Comparison of ENCODE assay signal across 24 cellular contexts in the genomic region with DNA sequence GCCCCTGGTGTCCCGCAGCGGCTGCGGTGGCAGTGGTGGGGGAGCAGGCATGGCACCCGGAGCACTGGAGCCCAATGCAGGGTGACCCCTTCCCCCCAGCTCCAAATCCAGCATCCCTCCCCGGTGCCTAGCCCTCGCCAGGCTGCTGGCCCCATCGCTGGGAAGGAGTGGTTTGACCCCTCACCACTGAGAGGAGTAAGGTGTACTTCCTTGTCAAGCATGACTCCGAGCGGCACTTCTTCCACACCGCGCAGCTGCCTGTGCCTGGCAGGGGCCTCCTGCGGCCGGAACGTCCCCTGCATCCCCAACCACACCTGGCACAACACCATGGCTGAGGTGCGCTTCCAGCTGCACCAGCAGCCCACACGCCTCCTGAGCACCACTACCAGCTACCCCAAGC. TPM values are rescaled to one million over a fixed set of nuclear protein-coding genes. Genes with fewer than 3 reads are reported as not detected.
DNase-seq lines count a peak whose midpoint lies in the region; ATAC-seq, FAIRE-seq and TF ChIP-seq lines count a peak whose summit lies in the region.
"Had no signal": no experiment of that assay in that cellular context is flagged by ENCODE, and none has a peak within 500 bp of the region (broad histone marks: within the 10 kb centered on the region; RNA-seq: fewer than 3 reads in every experiment).

No MANE protein-coding gene starts in this region.

- H3K9me3 ChIP-seq in HepG2 (ENCODE audit: low read length) (no peaks in the 10 kb centered on the region), right lobe of liver (no peaks in the 10 kb centered on the region), H1 (ENCODE audit: insufficient read depth in 2 of 2, low read depth in 1 of 2, low read length in 1 of 2) (no peaks in the 10 kb centered on the region), neuronal stem cell (replicated peaks in 1 of 2; ENCODE audit: control insufficient read depth in 2 of 2, insufficient read depth in 1 of 2, low read depth in 1 of 2, low read length in 2 of 2) (peaks cover 0 to 2% of the 10 kb centered on the region in 2 donors)
- H3K9me3 ChIP-seq: A549; BLaER1 treated with 17β-estradiol and CSF1 and Interleukin-3, amounts not matched to agents 10 nM and 100 nM; Caco-2 had no signal

- H3K36me3 ChIP-seq in HepG2 (replicated peaks in 1 of 2; ENCODE audit: control insufficient read depth in 1 of 2, insufficient read depth in 2 of 2, low read length in 2 of 2): peaks cover 5 to 43% of the 10 kb centered on the region in 2 experiments; a peak in 4 of 5 replicates
- peaks cover 0 to 30% (median 6%) of the 10 kb centered on the region in 4 donors for H3K36me3 ChIP-seq in right lobe of liver
- peaks cover 2 to 19% (median 10%) of the 10 kb centered on the region in 4 experiments; a peak in 5 of 8 replicates for H3K36me3 ChIP-seq in H1 (ENCODE audit: control insufficient read depth in 2 of 4, insufficient read depth in 4 of 4, low read length in 3 of 4)
- peaks cover 28 to 74% of the 10 kb centered on the region in 2 donors for H3K36me3 ChIP-seq in neuronal stem cell (replicated peaks in 1 of 2; ENCODE audit: control insufficient read depth in 2 of 2, insufficient read depth in 2 of 2, low read length in 2 of 2)

- H2AK5ac ChIP-seq in H1 (ENCODE audit: low read depth, low read length) (no peak overlapping the region), neuronal stem cell (ENCODE audit: low read depth, low read length) (peak overlapping the region; percentile 63)

- WGBS in HepG2 (ENCODE audit: low lambda C conversion rate): 100% methylated on average over 8 of the region's 16 CpGs
- WGBS in right lobe of liver (ENCODE audit: insufficient coverage, low coverage, low lambda C conversion rate, missing lambda C conversion rate): no CpG with 5 or more reads among the region's 16 CpGs
- WGBS in H1 (ENCODE audit: extremely low coverage in 1 of 2, insufficient coverage in 1 of 2, insufficient read length in 1 of 2, insufficient replicate concordance in 2 of 2, low coverage in 1 of 2, low lambda C conversion rate in 2 of 2, missing lambda C conversion rate in 1 of 2), 2 experiments: 95% methylated on average over 11 of the region's 16 CpGs; no CpG with 5 or more reads in 1 of the 2 experiments
- no CpG with 5 or more reads among the region's 16 CpGs for WGBS in neuronal stem cell (ENCODE audit: extremely low coverage in 2 of 2, insufficient read length in 2 of 2, insufficient replicate concordance in 1 of 2), 2 donors

- H3K79me1 ChIP-seq in H1 (ENCODE audit: low read depth, low read length) (peaks cover 3% of the 10 kb centered on the region), neuronal stem cell (ENCODE audit: low read depth, low read length) (peaks cover 21% of the 10 kb centered on the region)

- CTCF ChIA-PET in HepG2 (lab: Yijun Ruan, JAX; ENCODE audit: low intra/inter-chr PET ratio, low total read pairs): no interaction called here
- CTCF ChIA-PET in H1 (lab: Charles Lee; ENCODE audit: partially characterized antibody): interaction anchor here (0.6 to 8.0 kb wide), 8 partner anchors 9 to 376 kb away, joined by 3 to 72 read pairs (median 3); no protein-coding TSS in a partner anchor

- H4K8ac ChIP-seq in H1 (ENCODE audit: extremely low read depth, insufficient read depth, low read length): no peak overlapping the region
- H4K8ac ChIP-seq in neuronal stem cell (ENCODE audit: low read depth, low read length): no peak overlapping the region

- intact Hi-C loops in Right ventricle myocardium inferior (cut with DNase I) (no loop called here), Right ventricle myocardium superior (cut with DNase I) (no loop called here), HepG2 (cut with micrococcal nuclease; ENCODE audit: unreplicated experiment) (no loop called here), right lobe of liver (cut with DNase I) (no loop called here), posterior cingulate gyrus (cut with DNase I) (no loop called here)

- DNase-seq in Right ventricle myocardium inferior (ENCODE audit: missing footprints) (peak; percentile 53), Right ventricle myocardium superior (no peak), HepG2 (ENCODE audit: low spot score) (no peak), right lobe of liver (no peak), H1 (ENCODE audit: low read depth in 1 of 2, low spot score in 2 of 2) (no peak), neuronal stem cell (ENCODE audit: low spot score) (no peak), posterior cingulate gyrus (no peak), NCI-H2227 (lab: John Stamatoyannopoulos, UW; ENCODE audit: unreplicated experiment) (no peak)
- DNase-seq: AML-193; Caco-2; Calu3; CD4-positive, alpha-beta T cell; CD8-positive, alpha-beta T cell; DMS79 treated with DMSO at 0.1 percent for 48 hours; GF-D8 had no signal

- TF ChIP-seq CTCF in HepG2 (CRISPR knock-in tag; IDR thresholded peaks at IDR 0.05) (no peak), right lobe of liver (IDR thresholded peaks at IDR 0.05) (no peak), H1 (IDR thresholded peaks at IDR 0.05; ENCODE audit: control extremely low read depth in 1 of 3, insufficient read depth in 1 of 3, low read depth in 1 of 3, low read length in 3 of 3) (no peak)

- no peak overlapping the region for H3K4ac ChIP-seq in H1 (replicated peaks; ENCODE audit: insufficient read length, low read depth, low read length)
- no peak overlapping the region for H3K4ac ChIP-seq in neuronal stem cell (ENCODE audit: low read length)

- H4K20me1 ChIP-seq in HepG2 (ENCODE audit: insufficient read depth, low read length) (no peaks in the 10 kb centered on the region), H1 (replicated peaks in 1 of 2; ENCODE audit: control insufficient read depth in 1 of 2, insufficient read depth in 2 of 2, low read length in 2 of 2) (peaks cover 26 to 49% of the 10 kb centered on the region in 2 experiments)

- H3K27me3 ChIP-seq in HepG2 (ENCODE audit: control insufficient read depth in 1 of 2, insufficient read depth in 2 of 2, low read length in 2 of 2) (no peaks in the 10 kb centered on the region), right lobe of liver (no peaks in the 10 kb centered on the region), H1 (replicated peaks in 1 of 4; ENCODE audit: control insufficient read depth in 3 of 4, extremely low read depth in 1 of 4, insufficient read depth in 3 of 4, low read length in 3 of 4) (peaks cover 0 to 5% (median 0%) of the 10 kb centered on the region in 4 experiments; a peak in 3 of 7 replicates), neuronal stem cell (ENCODE audit: control insufficient read depth in 3 of 3, insufficient read depth in 3 of 3, low read depth in 1 of 3, low read length in 3 of 3) (no peaks in the 10 kb centered on the region)
- H3K27me3 ChIP-seq: BLaER1 treated with 17β-estradiol and CSF1 and Interleukin-3, amounts not matched to agents 10 nM and 100 nM had no signal

- H2BK12ac ChIP-seq in H1 (ENCODE audit: low read depth, low read length) (no peak overlapping the region), neuronal stem cell (ENCODE audit: low read length) (no peak overlapping the region)

- H3K18ac ChIP-seq in H1 (ENCODE audit: extremely low read depth, low read length): no peak overlapping the region
- H3K18ac ChIP-seq in neuronal stem cell (ENCODE audit: low read length): no peak overlapping the region

- H3K23ac ChIP-seq in H1 (ENCODE audit: insufficient read length): no peak overlapping the region
- peak overlapping the region; percentile 4 for H3K23ac ChIP-seq in neuronal stem cell (ENCODE audit: low read depth, low read length, poor library complexity)

- H2BK15ac ChIP-seq in H1 (ENCODE audit: low read length): no peak overlapping the region
- no peak overlapping the region for H2BK15ac ChIP-seq in neuronal stem cell (ENCODE audit: low read length)

- H2AFZ ChIP-seq in HepG2 (ENCODE audit: low read length) (no peak overlapping the region), H1 (ENCODE audit: low read length) (no peak overlapping the region), neuronal stem cell (ENCODE audit: low read length) (no peak overlapping the region)

- H3K4me3 ChIP-seq in HepG2 (replicated peaks in 1 of 3; ENCODE audit: insufficient read depth in 1 of 3, low read depth in 2 of 3, low read length in 3 of 3) (no peak overlapping the region), right lobe of liver (no peak overlapping the region), H1 (ENCODE audit: extremely low read depth in 1 of 4, insufficient read depth in 2 of 4, low read depth in 3 of 4, low read length in 4 of 4) (no peak overlapping the region), neuronal stem cell (ENCODE audit: low read length in 2 of 2) (no peak overlapping the region)
- H3K4me3 ChIP-seq: A549; BLaER1 treated with 17β-estradiol and CSF1 and Interleukin-3, amounts not matched to agents 10 nM and 100 nM had no signal

- H3K9ac ChIP-seq in HepG2 (ENCODE audit: insufficient read depth, low read depth, low read length): no peak overlapping the region
- H3K9ac ChIP-seq in H1 (replicated peaks in 1 of 4; ENCODE audit: extremely low read depth in 1 of 4, low read depth in 3 of 4, low read length in 3 of 4): no peak overlapping the region
- no peak overlapping the region for H3K9ac ChIP-seq in neuronal stem cell (ENCODE audit: low read depth, low read length, poor library complexity)
- H3K9ac ChIP-seq: BLaER1 treated with 17β-estradiol and CSF1 and Interleukin-3, amounts not matched to agents 10 nM and 100 nM had no signal

- no peak for ATAC-seq in Right ventricle myocardium inferior
- ATAC-seq in Right ventricle myocardium superior (ENCODE audit: poor library complexity): no peak
- ATAC-seq in HepG2: no peak
- no peak for ATAC-seq in right lobe of liver
- ATAC-seq: A549; CD8-positive, alpha-beta T cell had no signal

- no TSS peak for BruUV-seq in HepG2 (replicated peaks; lab: Mats Ljungman, UMichigan)

- H3K14ac ChIP-seq in H1 (ENCODE audit: insufficient read length) (no peak overlapping the region), neuronal stem cell (ENCODE audit: low read length) (peak overlapping the region; percentile 82)

- no peak overlapping the region for H4K5ac ChIP-seq in H1 (ENCODE audit: insufficient read length, low read depth, low read length)

- H2BK20ac ChIP-seq in H1 (ENCODE audit: low read length): no peak overlapping the region

- POLR2A ChIA-PET in HepG2 (lab: Yijun Ruan, JAX): no interaction called here
- POLR2A ChIA-PET in H1 (lab: Charles Lee; ENCODE audit: partially characterized antibody): interaction anchor here (1.4 kb wide), 1 partner anchor 26 kb away, joined by 3 read pairs; no protein-coding TSS in a partner anchor

- H2BK5ac ChIP-seq in H1 (ENCODE audit: low read depth, low read length) (no peak overlapping the region), neuronal stem cell (ENCODE audit: low read length) (no peak overlapping the region)

- H3K4me1 ChIP-seq in HepG2 (ENCODE audit: insufficient read depth, low read length) (no peaks in the 10 kb centered on the region), right lobe of liver (no peaks in the 10 kb centered on the region), H1 (replicated peaks in 1 of 4; ENCODE audit: control insufficient read depth in 3 of 4, insufficient read depth in 4 of 4, low read length in 3 of 4) (no peaks in the 10 kb centered on the region; a peak in 2 of 7 replicates), neuronal stem cell (ENCODE audit: control insufficient read depth in 2 of 2, insufficient read depth in 1 of 2, low read depth in 1 of 2, low read length in 2 of 2) (no peaks in the 10 kb centered on the region)
- H3K4me1 ChIP-seq: A549, Caco-2 had no signal

- no peaks in the 10 kb centered on the region for H3K79me2 ChIP-seq in HepG2 (ENCODE audit: insufficient read depth, low read length)
- H3K79me2 ChIP-seq in H1 (ENCODE audit: control insufficient read depth in 1 of 2, insufficient read depth in 2 of 2, low read length in 2 of 2): no peaks in the 10 kb centered on the region; a peak in 1 of 4 replicates

- H3K23me2 ChIP-seq in H1 (ENCODE audit: low read depth, low read length): no peaks in the 10 kb centered on the region

- TF ChIP-seq RAD21 in HepG2 (CRISPR knock-in tag; IDR thresholded peaks at IDR 0.05) (no peak), H1 (IDR thresholded peaks at IDR 0.05 in 1 of 2, conservative IDR thresholded peaks at IDR 0.05 in 1 of 2; ENCODE audit: low read depth in 2 of 2, low read length in 2 of 2) (no peak)

- TF ChIP-seq POLR2A in HepG2 (IDR thresholded peaks at IDR 0.05; ENCODE audit: insufficient read depth in 1 of 2, low read depth in 2 of 2, low read length in 2 of 2) (no peak), right lobe of liver (IDR thresholded peaks at IDR 0.05) (no peak), H1 (IDR thresholded peaks at IDR 0.05; ENCODE audit: control extremely low read depth in 1 of 2, low read depth in 2 of 2, low read length in 2 of 2) (no peak)

- H3K27ac ChIP-seq in HepG2 (ENCODE audit: extremely low read length, insufficient read depth, low read length) (no peak overlapping the region), right lobe of liver (no peak overlapping the region), H1 (ENCODE audit: low read depth, low read length) (no peak overlapping the region), neuronal stem cell (replicated peaks; ENCODE audit: low read length) (no peak overlapping the region)
- H3K27ac ChIP-seq: 22Rv1; A549; BLaER1 treated with 17β-estradiol and CSF1 and Interleukin-3, amounts not matched to agents 10 nM and 100 nM; C4-2B had no signal

- H4K91ac ChIP-seq in H1 (replicated peaks; ENCODE audit: insufficient read length, low read length): no peak overlapping the region
- no peak overlapping the region for H4K91ac ChIP-seq in neuronal stem cell (ENCODE audit: low read depth, low read length, poor library complexity)

- no peak overlapping the region for H3K4me2 ChIP-seq in HepG2 (ENCODE audit: low read depth, low read length)
- H3K4me2 ChIP-seq in H1 (ENCODE audit: insufficient read depth in 1 of 2, low read depth in 2 of 2, low read length in 2 of 2): no peak overlapping the region
- no peak overlapping the region for H3K4me2 ChIP-seq in neuronal stem cell (ENCODE audit: insufficient read depth, low read length, poor library complexity, severe bottlenecking)
- H3K4me2 ChIP-seq: A549; BLaER1 treated with 17β-estradiol and CSF1 and Interleukin-3, amounts not matched to agents 10 nM and 100 nM had no signal

- FAIRE-seq in HepG2 (lab: Jason Lieb, UNC): no peak
- FAIRE-seq in H1 (lab: Jason Lieb, UNC): no peak
- FAIRE-seq: A549, D721Med, G401.6, GM12891, GM19239 had no signal

- TF ChIP-seq EP300 in HepG2 (IDR thresholded peaks at IDR 0.05; ENCODE audit: low read depth in 2 of 2, low read length in 2 of 2): no peak
- no peak for TF ChIP-seq EP300 in HepG2 (CRISPR knock-in tag; IDR thresholded peaks at IDR 0.05; ENCODE audit: borderline replicate concordance)
- no peak for TF ChIP-seq EP300 in H1 (IDR thresholded peaks at IDR 0.05; ENCODE audit: borderline replicate concordance in 1 of 2, low read depth in 2 of 2, low read length in 2 of 2)

- H2BK120ac ChIP-seq in H1 (replicated peaks; ENCODE audit: low read depth, low read length) (no peak overlapping the region), neuronal stem cell (ENCODE audit: low read depth, low read length) (no peak overlapping the region)

- in situ Hi-C loops in HepG2 (cut with HindIII; ENCODE audit: extremely low pct_ligation_motif_present, low pct_unique_long_range_greater_than_20kb): no loop called here

- peak overlapping the region; percentile 16 for H3K56ac ChIP-seq in H1 (replicated peaks; ENCODE audit: insufficient read length, low read depth, low read length)

RNA-seq across cellular contexts. Expression of a gene that starts 27.0 kb away (rescaled TPM):
- total RNA-seq in Right ventricle myocardium inferior: 286 TPM
- 280 TPM for total RNA-seq in Right ventricle myocardium superior
- total RNA-seq in HepG2 (2016; rRNA removed; fragmentation: Illumina TruSeq; extraction: Trizol): 81.5 and 191 TPM in 2 replicates
- 13.6 and 13.8 TPM in 2 replicates for total RNA-seq in HepG2 (2016; cell fraction: cytosol; rRNA removed; fragmentation: Illumina TruSeq; extraction: Trizol; ENCODE audit: low read depth)
- 74.4 and 198 TPM in 2 replicates for total RNA-seq in HepG2 (2016; cell fraction: insoluble cytoplasmic fraction; rRNA removed; fragmentation: Illumina TruSeq; extraction: Trizol)
- 21.2 and 25.2 TPM in 2 replicates for total RNA-seq in HepG2 (2016; cell fraction: membrane; rRNA removed; fragmentation: Illumina TruSeq; extraction: Trizol)
- 143 and 170 TPM in 2 replicates for total RNA-seq in HepG2 (2016; cell fraction: nucleus; rRNA removed; fragmentation: Illumina TruSeq; extraction: Trizol)
- 153 and 176 TPM in 2 replicates for polyA plus RNA-seq in HepG2 (2011; rRNA removed)
- 149 and 180 TPM in 2 replicates for polyA plus RNA-seq in HepG2 (2011; cell fraction: cytosol; rRNA removed)
- 95.3 and 103 TPM in 2 replicates for polyA plus RNA-seq in HepG2 (2011; cell fraction: nucleus; rRNA removed)
- polyA plus RNA-seq in HepG2 (2012): 118 TPM in 2 replicates
- 23.9 and 25.8 TPM in 2 replicates for polyA plus RNA-seq in HepG2 (2016; cell fraction: cytosol; fragmentation: Illumina TruSeq; extraction: Trizol; ENCODE audit: low read depth)
- 64.4 and 77.4 TPM in 2 replicates for polyA plus RNA-seq in HepG2 (2016; cell fraction: insoluble cytoplasmic fraction; fragmentation: Illumina TruSeq; extraction: Trizol; ENCODE audit: low read depth)
- 25.2 and 31.6 TPM in 2 replicates for polyA plus RNA-seq in HepG2 (2016; cell fraction: membrane; fragmentation: Illumina TruSeq; extraction: Trizol; ENCODE audit: low read depth)
- 270 and 284 TPM in 2 replicates for polyA plus RNA-seq in HepG2 (2016; cell fraction: nucleus; fragmentation: Illumina TruSeq; extraction: Trizol; ENCODE audit: insufficient read depth, low read depth)
- polyA minus RNA-seq in HepG2 (2011; rRNA and poly(A)+ RNA removed; ENCODE audit: low replicate concordance): 32.2 and 52.3 TPM in 2 replicates
- polyA minus RNA-seq in HepG2 (2011; cell fraction: cytosol; rRNA and poly(A)+ RNA removed): 53.1 and 54.6 TPM in 2 replicates
- polyA minus RNA-seq in HepG2 (2011; cell fraction: nucleus; rRNA and poly(A)+ RNA removed): 24.3 and 25.0 TPM in 2 replicates
- total RNA-seq in right lobe of liver: 100 to 1,000 TPM in 1 of 6 experiments, 10 to 100 TPM in 5; 63.4 to 108 (median 85.3) TPM
- 101 and 106 TPM in 2 replicates for total RNA-seq in H1 (2021; fragmentation: NEBNext Ultra II Directional; extraction: Animal tissue kit (Norgen Biotek cat#: 25700))
- polyA plus RNA-seq in H1 (2011; rRNA removed): 31.1 and 39.6 TPM in 2 replicates
- 80.4 TPM for polyA plus RNA-seq in H1 (2011; cell fraction: cytosol; rRNA removed)
- polyA plus RNA-seq in H1 (2011; cell fraction: nucleus; rRNA removed): 79.1 TPM
- polyA plus RNA-seq in H1 (2012, experiment 1 of 2): 76.1 to 129 TPM (median 105 TPM) in 4 replicates
- 55.3 TPM for polyA plus RNA-seq in H1 (2012, experiment 2 of 2)
- 89.8 TPM for polyA plus RNA-seq in H1 (2013, experiment 1 of 2)
- 106 TPM for polyA plus RNA-seq in H1 (2013, experiment 2 of 2)
- polyA minus RNA-seq in H1 (2011; rRNA and poly(A)+ RNA removed): 31.4 and 55.9 TPM in 2 replicates
- polyA minus RNA-seq in H1 (2011; cell fraction: cytosol; rRNA and poly(A)+ RNA removed): 47.0 TPM
- 33.5 TPM for polyA minus RNA-seq in H1 (2011; cell fraction: nucleus; rRNA and poly(A)+ RNA removed)
- 56.9 TPM for polyA plus RNA-seq in neuronal stem cell (2013, experiment 1 of 2)
- 58.7 TPM for polyA plus RNA-seq in neuronal stem cell (2013, experiment 2 of 2)

RNA-seq across cellular contexts. Expression of a gene that starts 42.1 kb away (rescaled TPM):
- total RNA-seq in Right ventricle myocardium inferior: 35.5 TPM
- 33.7 TPM for total RNA-seq in Right ventricle myocardium superior
- 0.07 TPM in 1 of 2 replicates, not detected in the other for total RNA-seq in HepG2 (2016; rRNA removed; fragmentation: Illumina TruSeq; extraction: Trizol)
- not detected in 2 replicates for total RNA-seq in HepG2 (2016; cell fraction: cytosol; rRNA removed; fragmentation: Illumina TruSeq; extraction: Trizol; ENCODE audit: low read depth)
- 0.04 TPM in 1 of 2 replicates, not detected in the other for total RNA-seq in HepG2 (2016; cell fraction: insoluble cytoplasmic fraction; rRNA removed; fragmentation: Illumina TruSeq; extraction: Trizol)
- 0.06 TPM in 1 of 2 replicates, not detected in the other for total RNA-seq in HepG2 (2016; cell fraction: membrane; rRNA removed; fragmentation: Illumina TruSeq; extraction: Trizol)
- total RNA-seq in HepG2 (2016; cell fraction: nucleus; rRNA removed; fragmentation: Illumina TruSeq; extraction: Trizol): not detected in 2 replicates
- 0.03 and 0.05 TPM in 2 replicates for polyA plus RNA-seq in HepG2 (2011; rRNA removed)
- polyA plus RNA-seq in HepG2 (2011; cell fraction: cytosol; rRNA removed): 0.05 and 0.08 TPM in 2 replicates
- polyA plus RNA-seq in HepG2 (2011; cell fraction: nucleus; rRNA removed): 0.26 and 0.32 TPM in 2 replicates
- not detected in 2 replicates for polyA plus RNA-seq in HepG2 (2012)
- polyA plus RNA-seq in HepG2 (2016; cell fraction: cytosol; fragmentation: Illumina TruSeq; extraction: Trizol; ENCODE audit: low read depth): not detected in 2 replicates
- polyA plus RNA-seq in HepG2 (2016; cell fraction: insoluble cytoplasmic fraction; fragmentation: Illumina TruSeq; extraction: Trizol; ENCODE audit: low read depth): 0.19 TPM in 1 of 2 replicates, not detected in the other
- polyA plus RNA-seq in HepG2 (2016; cell fraction: membrane; fragmentation: Illumina TruSeq; extraction: Trizol; ENCODE audit: low read depth): not detected in 2 replicates
- not detected in 2 replicates for polyA plus RNA-seq in HepG2 (2016; cell fraction: nucleus; fragmentation: Illumina TruSeq; extraction: Trizol; ENCODE audit: insufficient read depth, low read depth)
- 0.38 TPM in 1 of 2 replicates, not detected in the other for polyA minus RNA-seq in HepG2 (2011; rRNA and poly(A)+ RNA removed; ENCODE audit: low replicate concordance)
- not detected in 2 replicates for polyA minus RNA-seq in HepG2 (2011; cell fraction: cytosol; rRNA and poly(A)+ RNA removed)
- polyA minus RNA-seq in HepG2 (2011; cell fraction: nucleus; rRNA and poly(A)+ RNA removed): not detected in 2 replicates
- 1 to 10 TPM in 4 of 6 experiments, under 1 TPM in 2; 0.73 to 2.4 (median 1.5) TPM for total RNA-seq in right lobe of liver
- total RNA-seq in H1 (2021; fragmentation: NEBNext Ultra II Directional; extraction: Animal tissue kit (Norgen Biotek cat#: 25700)): not detected in 2 replicates
- 0.32 and 0.36 TPM in 2 replicates for polyA plus RNA-seq in H1 (2011; rRNA removed)
- polyA plus RNA-seq in H1 (2011; cell fraction: cytosol; rRNA removed): 0.19 TPM
- 0.27 TPM for polyA plus RNA-seq in H1 (2011; cell fraction: nucleus; rRNA removed)
- polyA plus RNA-seq in H1 (2012, experiment 1 of 2): 0.09 to 0.32 TPM (median 0.25 TPM) in 3 of 4 replicates, not detected in the other
- 0.09 TPM for polyA plus RNA-seq in H1 (2012, experiment 2 of 2)
- 0.14 TPM for polyA plus RNA-seq in H1 (2013, experiment 1 of 2)
- 0.13 TPM for polyA plus RNA-seq in H1 (2013, experiment 2 of 2)
- polyA minus RNA-seq in H1 (2011; rRNA and poly(A)+ RNA removed): not detected in 2 replicates
- not detected for polyA minus RNA-seq in H1 (2011; cell fraction: cytosol; rRNA and poly(A)+ RNA removed)
- polyA minus RNA-seq in H1 (2011; cell fraction: nucleus; rRNA and poly(A)+ RNA removed): not detected
- 0.14 TPM for polyA plus RNA-seq in neuronal stem cell (2013, experiment 1 of 2)
- polyA plus RNA-seq in neuronal stem cell (2013, experiment 2 of 2): 0.11 TPM
- total RNA-seq: CD4-positive, alpha-beta T cell; CD8-positive, alpha-beta T cell had no signal
- polyA plus RNA-seq: BJ had no signal

Comparison
In these comparisons a context has a peak if more than half of its experiments do, and no peak if none do; other contexts are left out.
1. RNA of a gene that starts 42.1 kb away (total RNA-seq): 35.5 TPM in Right ventricle myocardium inferior (single experiment) and 33.7 TPM in Right ventricle myocardium superior (single experiment); 0.73 to 2.4 TPM in right lobe of liver, not detected in H1 and 0.04 to 0.07 TPM in HepG2; every median in the first group is over 10 times any median in the second.